In genomic region chr10:119616879-119617580, GRCh38 we compare ENCODE assay signal across 14 cellular contexts. TPM values are rescaled to one million over a fixed set of nuclear protein-coding genes. Genes with fewer than 3 reads are reported as not detected.
A peak's percentile ranks its signal among the peaks of the same experiment; 100 is the strongest.
DNase-seq lines count a peak whose midpoint lies in the region; ATAC-seq and TF ChIP-seq lines count a peak whose summit lies in the region.
"Had no signal": no experiment of that assay in that cellular context is flagged by ENCODE, and none has a peak within 500 bp of the region (broad histone marks: within the 10 kb centered on the region; RNA-seq: fewer than 3 reads in every experiment).

No MANE protein-coding gene starts in this region.

- H4K5ac ChIP-seq in H9 (ENCODE audit: insufficient read length, low read depth, low read length) = no peak overlapping the region

- H3K79me1 ChIP-seq in H9 (ENCODE audit: insufficient read depth, low read depth, low read length, poor library complexity, severe bottlenecking) = no peaks in the 10 kb centered on the region

- DNase-seq in AG04450 (ENCODE audit: low read depth, low spot score) = no peak
- peak; percentile 37 for DNase-seq in H9
- DNase-seq in chondrocyte (ENCODE audit: low spot score) = peak; percentile 27
- no peak for DNase-seq in left lobe of liver (ENCODE audit: low spot score)
- no peak for DNase-seq in HuH-7.5 (ENCODE audit: low spot score)
- DNase-seq in activated effector memory CD4-positive, alpha-beta T cell treated with Interleukin-2 at 50 U/mL for 16 hours = no peak
- DNase-seq in SHP77 treated with DMSO at 0.1 percent for 48 hours (lab: John Stamatoyannopoulos, UW) = no peak
- DNase-seq: amniotic stem cell, left lung, NCI-H774, occipital lobe had no signal

- H3K18ac ChIP-seq in H9 (ENCODE audit: insufficient read length, low read depth, low read length) = no peak overlapping the region

- no peak overlapping the region for H3K4me2 ChIP-seq in H9 (ENCODE audit: insufficient read depth, insufficient read length, low read length)

- H3K27me3 Mint-ChIP-seq in H9 (ENCODE audit: low read depth) = no peaks in the 10 kb centered on the region
- no peaks in the 10 kb centered on the region for H3K27me3 Mint-ChIP-seq in chondrocyte (ENCODE audit: low read depth)

- H3T11ph ChIP-seq in H9 (ENCODE audit: low read length) = no peak overlapping the region

- no peak overlapping the region for H3K23ac ChIP-seq in H9 (ENCODE audit: insufficient read length, low read depth, low read length)

- H2BK20ac ChIP-seq in H9 (ENCODE audit: low read depth, low read length, poor library complexity, severe bottlenecking) = no peak overlapping the region

- H3K4ac ChIP-seq in H9 (ENCODE audit: low read depth, low read length) = no peak overlapping the region

- no peak overlapping the region for H2AK5ac ChIP-seq in H9 (ENCODE audit: insufficient read length, low read length)

- H4K20me1 ChIP-seq in H9 (ENCODE audit: control insufficient read depth, insufficient read depth, insufficient read length) = no peaks in the 10 kb centered on the region

- no peaks in the 10 kb centered on the region for H3K23me2 ChIP-seq in H9 (ENCODE audit: insufficient read length, low read depth, low read length, poor library complexity, severe bottlenecking)

- H4K8ac ChIP-seq in H9 (replicated peaks; ENCODE audit: insufficient read length, low read depth, low read length) = no peak overlapping the region

- no peak overlapping the region for H2BK12ac ChIP-seq in H9 (ENCODE audit: insufficient read length, low read depth, low read length)

- no CpG with 5 or more reads among the region's 14 CpGs for WGBS in H9 (ENCODE audit: extremely low coverage, insufficient read length, low lambda C conversion rate)

- H3K27me3 ChIP-seq in AG04450 (ENCODE audit: control insufficient read depth, insufficient read depth, low read length) (no peaks in the 10 kb centered on the region), H9 (ENCODE audit: insufficient read depth, low read length) (no peaks in the 10 kb centered on the region)
- H3K27me3 ChIP-seq: left lung had no signal

- H3K36me3 Mint-ChIP-seq in H9 (ENCODE audit: insufficient read depth in 1 of 3, low read depth in 3 of 3) (no peaks in the 10 kb centered on the region), chondrocyte (ENCODE audit: low read depth) (no peaks in the 10 kb centered on the region)

- no peak overlapping the region for H3K27ac ChIP-seq in AG04450 (ENCODE audit: low read depth, low read length)
- H3K27ac ChIP-seq in H9 (ENCODE audit: insufficient read length, low read depth, low read length) = no peak overlapping the region
- H3K27ac ChIP-seq: left lung, thoracic aorta had no signal

- H3K4me1 Mint-ChIP-seq in H9 = peaks cover 5 to 13% of the 10 kb centered on the region in 2 experiments; a peak in 2 of 4 replicates
- H3K4me1 Mint-ChIP-seq in chondrocyte (ENCODE audit: low read depth) = peaks cover 8% of the 10 kb centered on the region

- no peak overlapping the region for H3K56ac ChIP-seq in H9 (ENCODE audit: insufficient read length, low read depth, low read length)

- ATAC-seq in left lobe of liver = peak; percentile 74
- no peak for ATAC-seq in GM21390 (IDR thresholded peaks at IDR 0.05; ENCODE audit: unreplicated experiment)
- ATAC-seq: esophagus mucosa, left lung had no signal

- POLR2A ChIA-PET in AG04450 (lab: Yijun Ruan, JAX) = no interaction called here

- H3K9ac ChIP-seq in H9 (ENCODE audit: extremely low read depth, insufficient read length, low read length) = no peak overlapping the region

- CTCF ChIA-PET in AG04450 (lab: Charles Lee) = interaction anchor here (0.6 kb wide), 1 partner anchor 11 kb away, joined by 3 read pairs; no protein-coding TSS in a partner anchor

- H3K14ac ChIP-seq in H9 (ENCODE audit: insufficient read depth, low read length) = no peak overlapping the region

- H3K79me2 ChIP-seq in H9 (ENCODE audit: insufficient read depth, low read length) = no peaks in the 10 kb centered on the region

- H3K27ac Mint-ChIP-seq in H9 (no peak overlapping the region), chondrocyte (ENCODE audit: unreplicated experiment) (no peak overlapping the region)

- H3K4me3 Mint-ChIP-seq in H9 (no peak overlapping the region; a peak in 1 of 5 replicates), chondrocyte (ENCODE audit: unreplicated experiment) (no peak overlapping the region)

- no peak overlapping the region for H2BK120ac ChIP-seq in H9 (ENCODE audit: low read depth, low read length, poor library complexity, severe bottlenecking)

- no peak overlapping the region for H4K91ac ChIP-seq in H9 (ENCODE audit: insufficient read length, low read depth, low read length)

- no peak overlapping the region for H3K4me3 ChIP-seq in AG04450 (ENCODE audit: low read depth, low read length)
- H3K4me3 ChIP-seq: left lung, thoracic aorta had no signal

- H2AFZ ChIP-seq in H9 (ENCODE audit: low read length) = no peak overlapping the region

- H2BK5ac ChIP-seq in H9 (ENCODE audit: insufficient read length, low read length) = no peak overlapping the region

- TF ChIP-seq CTCF in AG04450 (IDR thresholded peaks at IDR 0.05; ENCODE audit: low read depth, low read length) = 0 out of 2 replicates have a peak, but pooled peaks have one; percentile 23
- peak; percentile 66 for TF ChIP-seq CTCF in H9 (conservative IDR thresholded peaks at IDR 0.05)
- TF ChIP-seq CTCF in chondrocyte (IDR thresholded peaks at IDR 0.05) = peak; percentile 42

- H3K9me3 ChIP-seq in AG04450 (ENCODE audit: control insufficient read depth, insufficient read depth, low read length) = no peaks in the 10 kb centered on the region
- H3K9me3 ChIP-seq in H9 (ENCODE audit: control insufficient read depth, low read depth, low read length) = no peaks in the 10 kb centered on the region
- H3K9me3 ChIP-seq: left lung, thoracic aorta had no signal

- H3K4me1 ChIP-seq in H9 (ENCODE audit: insufficient read depth, low read length) = no peaks in the 10 kb centered on the region

- H3K9me3 Mint-ChIP-seq in H9 (0 out of 5 replicates have a peak, but pooled peaks cover 0 to 1% of the 10 kb centered on the region in 2 experiments), chondrocyte (ENCODE audit: low read depth) (no peaks in the 10 kb centered on the region)

- H2BK15ac ChIP-seq in H9 (ENCODE audit: low read depth, low read length) = no peak overlapping the region

RNA-seq across cellular contexts. Expression of gene TIAL1, which starts 20.3 kb away (rescaled TPM):
- polyA plus RNA-seq in AG04450 (2011; rRNA removed) = 86.0 and 113 TPM in 2 replicates
- polyA minus RNA-seq in AG04450 (2011; rRNA and poly(A)+ RNA removed) = 58.3 and 83.4 TPM in 2 replicates
- total RNA-seq in H9 (2021) (146 and 152 TPM in 2 replicates), chondrocyte (128 to 132 TPM (median 128 TPM) in 3 replicates), left lobe of liver (39.3 TPM)

RNA-seq across cellular contexts. Expression of gene BAG3, which starts 34.1 kb away (rescaled TPM):
- 12.7 and 20.1 TPM in 2 replicates for polyA plus RNA-seq in AG04450 (2011; rRNA removed)
- polyA minus RNA-seq in AG04450 (2011; rRNA and poly(A)+ RNA removed) = 12.1 and 15.8 TPM in 2 replicates
- total RNA-seq in H9 (2021) = 11.1 and 11.4 TPM in 2 replicates
- total RNA-seq in chondrocyte = 54.0 to 63.6 TPM (median 62.0 TPM) in 3 replicates
- total RNA-seq in left lobe of liver = 11.3 TPM

Comparison
In these comparisons a context has a peak if more than half of its experiments do, and no peak if none do; other contexts are left out.
1. DNase-seq: peak in H9 (single experiment) and chondrocyte (single experiment); none in AG04450 (single experiment), left lobe of liver (single experiment), HuH-7.5 (single experiment), activated effector memory CD4-positive, alpha-beta T cell treated with Interleukin-2 at 50 U/mL for 16 hours (single experiment) and SHP77 treated with DMSO at 0.1 percent for 48 hours (single experiment).
2. Peak in every context shown above with its lines, with median percentiles within 50 percentile points of each other: CTCF ChIP-seq.